Comparison of ENCODE assay signal across 8 cellular contexts in genomic region chr1:172727956-172728603, GRCh38.
A peak's percentile ranks its signal among the peaks of the same experiment; 100 is the strongest.
DNase-seq lines count a peak whose midpoint lies in the region; ATAC-seq and TF ChIP-seq lines count a peak whose summit lies in the region.

No MANE protein-coding gene starts in this region.

- peak; percentile 28 for DNase-seq in NK-92 treated with Interleukin-12 subunit alpha and Interleukin-12 subunit beta, amount 100 ng/mL, for 24 hours (lab: John Stamatoyannopoulos, UW)
- DNase-seq in NK-92 (lab: John Stamatoyannopoulos, UW; ENCODE audit: unreplicated experiment) (no peak), SK-N-SH (peak; percentile 28), renal cortical epithelial cell (ENCODE audit: low read depth) (peak; percentile 26), NCI-H1092 treated with DMSO at 0.1 percent for 48 hours (lab: John Stamatoyannopoulos, UW) (no peak), putamen (ENCODE audit: low spot score) (no peak)
- DNase-seq in effector memory CD8-positive, alpha-beta T cell = peak; percentile 30 to 33 (median 32)

- no peak overlapping the region for H3K27ac ChIP-seq in SK-N-SH (ENCODE audit: low read depth in 2 of 2, low read length in 1 of 2)

- H3K9me3 ChIP-seq in SK-N-SH = no peaks in the 10 kb centered on the region; the same call in 1 of the 2 replicates

- H3K27me3 ChIP-seq in SK-N-SH (ENCODE audit: insufficient read depth) = no peaks in the 10 kb centered on the region

- no peaks in the 10 kb centered on the region for H4K20me1 ChIP-seq in SK-N-SH (ENCODE audit: insufficient read depth)

- no peaks in the 10 kb centered on the region for H3F3A ChIP-seq in SK-N-SH (replicated peaks; ENCODE audit: insufficient read depth)

- H3K27me3 Mint-ChIP-seq in effector memory CD8-positive, alpha-beta T cell = no peaks in the 10 kb centered on the region

- peak; percentile 18; the same call in 1 of the 2 replicates for TF ChIP-seq RAD21 in SK-N-SH (IDR thresholded peaks at IDR 0.05; ENCODE audit: low read length)

- no peak overlapping the region for H3K4me3 Mint-ChIP-seq in effector memory CD8-positive, alpha-beta T cell

- no peak overlapping the region for H2AFZ ChIP-seq in SK-N-SH (ENCODE audit: low read depth)

- peaks cover 3% of the 10 kb centered on the region for H3K36me3 Mint-ChIP-seq in effector memory CD8-positive, alpha-beta T cell (ENCODE audit: insufficient read depth)

- WGBS in SK-N-SH (ENCODE audit: low lambda C conversion rate) = 100% methylated on average over 1 of the region's 1 CpG

- no peaks in the 10 kb centered on the region for H3K79me2 ChIP-seq in SK-N-SH (ENCODE audit: insufficient read depth)

- H3K4me2 ChIP-seq in SK-N-SH = no peak overlapping the region

- no peaks in the 10 kb centered on the region for H3K36me3 ChIP-seq in SK-N-SH (replicated peaks in 1 of 2; ENCODE audit: control insufficient read depth in 1 of 2, insufficient read depth in 2 of 2, low read length in 1 of 2)

- peak; percentile 59 for TF ChIP-seq CTCF in SK-N-SH (IDR thresholded peaks at IDR 0.05)

- H3K9ac ChIP-seq in SK-N-SH = no peak overlapping the region

- TF ChIP-seq EP300 in SK-N-SH (IDR thresholded peaks at IDR 0.05; ENCODE audit: borderline replicate concordance in 1 of 2, low read depth in 1 of 2, low read length in 1 of 2) = no peak

- H3K4me1 ChIP-seq in SK-N-SH (ENCODE audit: control insufficient read depth in 1 of 2, insufficient read depth in 2 of 2, low read depth in 1 of 2, low read length in 1 of 2) = peaks cover 3 to 6% of the 10 kb centered on the region in 2 experiments; a peak in 2 of 4 replicates

- H3K9me2 ChIP-seq in SK-N-SH = no peaks in the 10 kb centered on the region

- no peak overlapping the region for H3K4me3 ChIP-seq in SK-N-SH (ENCODE audit: low read depth in 2 of 2, low read length in 1 of 2)

- peaks cover 0 to 5% of the 10 kb centered on the region in 2 donors for H3K9me3 Mint-ChIP-seq in effector memory CD8-positive, alpha-beta T cell

- peaks cover 21 to 24% of the 10 kb centered on the region in 2 donors for H3K4me1 Mint-ChIP-seq in effector memory CD8-positive, alpha-beta T cell (ENCODE audit: low read depth in 2 of 2)

- ATAC-seq in HG03175 (IDR thresholded peaks at IDR 0.05; ENCODE audit: unreplicated experiment) = peak; percentile 37
- peak; percentile 98 for ATAC-seq in effector memory CD8-positive, alpha-beta T cell (replicated peaks)

- POLR2A ChIA-PET in SK-N-SH (lab: Yijun Ruan, JAX) = no interaction called here

- CTCF ChIA-PET in SK-N-SH (lab: Yijun Ruan, JAX) = interaction anchor here (0.6 to 5.4 kb wide), 6 partner anchors 9 to 725 kb away, joined by 3 to 31 read pairs (median 4); no protein-coding TSS in a partner anchor

- H3K27ac Mint-ChIP-seq in effector memory CD8-positive, alpha-beta T cell = peak overlapping the region in 1 of 2 donors; percentile 26

TF ChIP-seq in SK-N-SH, 30 proteins besides CTCF, POLR2A, EP300 and RAD21:
- TF ChIP-seq USF1 (IDR thresholded peaks at IDR 0.05; ENCODE audit: borderline replicate concordance, low read depth) (no peak), SMC3 (IDR thresholded peaks at IDR 0.05; ENCODE audit: low read depth, low read length) (peak; percentile 23; the same call in 1 of the 2 replicates), RCOR1 (IDR thresholded peaks at IDR 0.05; ENCODE audit: low read length) (no peak), RXRA (IDR thresholded peaks at IDR 0.05; ENCODE audit: borderline replicate concordance, low read depth) (no peak)

Comparison
In these comparisons a context has a peak if more than half of its experiments do, and no peak if none do; other contexts are left out.
1. DNase-seq: peak in NK-92 treated with Interleukin-12 subunit alpha and Interleukin-12 subunit beta, amount 100 ng/mL, for 24 hours (single experiment), SK-N-SH (single experiment), effector memory CD8-positive, alpha-beta T cell (3 of 3) and renal cortical epithelial cell (single experiment); none in NK-92 (single experiment), NCI-H1092 treated with DMSO at 0.1 percent for 48 hours (single experiment) and putamen (single experiment).